Comparison of ENCODE assay signal across 7 cellular contexts in the genomic region with DNA sequence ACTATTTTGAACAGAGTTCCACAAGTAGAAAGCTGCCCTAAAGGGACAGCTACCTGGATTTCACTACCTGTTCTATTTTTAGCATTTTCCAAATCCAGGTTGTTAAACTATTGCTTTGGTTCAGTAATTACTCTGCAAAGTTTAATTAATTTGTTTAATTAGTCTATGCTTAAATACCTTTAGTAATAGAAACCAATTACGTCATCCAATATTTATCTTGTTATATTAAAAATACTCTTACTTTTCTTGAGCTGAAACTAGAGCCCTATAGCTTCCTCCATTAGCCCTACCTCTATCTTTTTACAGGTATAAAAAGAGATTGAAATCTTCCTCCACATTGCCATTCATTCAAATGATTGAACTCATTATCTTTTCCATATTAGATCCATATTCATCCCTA.
"Had no signal": no experiment of that assay in that cellular context is flagged by ENCODE, and none has a peak within 500 bp of the region (broad histone marks: within the 10 kb centered on the region; RNA-seq: fewer than 3 reads in every experiment).

No MANE protein-coding gene starts in this region.

- DNase-seq: GDM1, GF-D8 had no signal

- FAIRE-seq: G401.6, GM12891, GM12892, GM18507, GM19239 had no signal
